Comparison of ENCODE assay signal across 15 cellular contexts in genomic region chr16:75296606-75297005, GRCh38. TPM values are rescaled to one million over a fixed set of nuclear protein-coding genes. Genes with fewer than 3 reads are reported as not detected.
DNase-seq lines count a peak whose midpoint lies in the region; ATAC-seq and TF ChIP-seq lines count a peak whose summit lies in the region.
"Had no signal": no experiment of that assay in that cellular context is flagged by ENCODE, and none has a peak within 500 bp of the region (broad histone marks: within the 10 kb centered on the region; RNA-seq: fewer than 3 reads in every experiment).

No MANE protein-coding gene starts in this region.

- no peaks in the 10 kb centered on the region for H3K9me3 Mint-ChIP-seq in activated T-cell treated with anti-CD3 and anti-CD28 coated beads, Interleukin-2, amount 50 U/mL, for 72 hours
- H3K9me3 Mint-ChIP-seq: activated T-helper 1 cell treated with anti-CD3 and anti-CD28 coated beads, Interleukin-12 subunit alpha, Interleukin-12 subunit beta, Interleukin-2, Interleukin-4 antibody, amounts not matched to agents 30 ng/mL and 10 ng/mL and 1 ng/mL, durations not matched to agents 14 hours and 24 hours and 36 hours had no signal

- no peak overlapping the region for H3K4me2 ChIP-seq in fibroblast of lung (ENCODE audit: extremely low read depth, insufficient read depth, low read length)
- H3K4me2 ChIP-seq: BLaER1 had no signal

- H2AFZ ChIP-seq in fibroblast of lung (ENCODE audit: low read length): no peak overlapping the region

- H3K27ac ChIP-seq in fibroblast of lung (ENCODE audit: insufficient read depth, low read length): no peak overlapping the region
- H3K27ac ChIP-seq: ascending aorta, BLaER1 had no signal

- H3K4me3 ChIP-seq in fibroblast of lung (replicated peaks in 1 of 4; ENCODE audit: control extremely low read depth in 1 of 4, insufficient read depth in 1 of 4, low read depth in 3 of 4, low read length in 4 of 4): no peak overlapping the region
- H3K4me3 ChIP-seq: ascending aorta, BLaER1, HAP-1 had no signal

- H3K36me3 Mint-ChIP-seq in activated T-cell treated with anti-CD3 and anti-CD28 coated beads, Interleukin-2, amount 50 U/mL, for 72 hours (ENCODE audit: insufficient read depth in 2 of 2): peaks cover 11 to 21% of the 10 kb centered on the region in 2 donors

- no peak overlapping the region for H3K9ac ChIP-seq in fibroblast of lung (ENCODE audit: insufficient read depth, low read length)
- H3K9ac ChIP-seq: BLaER1 had no signal

- H3K4me3 Mint-ChIP-seq in activated T-cell treated with anti-CD3 and anti-CD28 coated beads, Interleukin-2, amount 50 U/mL, for 72 hours: no peak overlapping the region
- H3K4me3 Mint-ChIP-seq: activated T-helper 1 cell treated with anti-CD3 and anti-CD28 coated beads, Interleukin-12 subunit alpha, Interleukin-12 subunit beta, Interleukin-2, Interleukin-4 antibody, amounts not matched to agents 30 ng/mL and 10 ng/mL and 1 ng/mL, durations not matched to agents 14 hours and 24 hours and 36 hours had no signal

- no peak for ATAC-seq in GM21515 (IDR thresholded peaks at IDR 0.05; ENCODE audit: unreplicated experiment)
- ATAC-seq in activated T-cell treated with anti-CD3 and anti-CD28 coated beads, Interleukin-2, amount 50 U/mL, for 72 hours (replicated peaks in 1 of 2): no peak

- peaks cover 9% of the 10 kb centered on the region for H3K36me3 ChIP-seq in fibroblast of lung (ENCODE audit: control insufficient read depth, insufficient read depth, low read length)

- peaks cover 4% of the 10 kb centered on the region for H3K4me1 ChIP-seq in fibroblast of lung (ENCODE audit: control insufficient read depth, extremely low read depth, insufficient read depth, low read length)
- H3K4me1 ChIP-seq: ascending aorta, BLaER1, HAP-1 had no signal

- H3K9me3 ChIP-seq in fibroblast of lung (ENCODE audit: control insufficient read depth, insufficient read depth, low read depth, low read length): no peaks in the 10 kb centered on the region
- H3K9me3 ChIP-seq: ascending aorta, BLaER1, HAP-1 had no signal

- H3K27me3 ChIP-seq in fibroblast of lung (ENCODE audit: control insufficient read depth, insufficient read depth, low read length): no peaks in the 10 kb centered on the region
- H3K27me3 ChIP-seq: ascending aorta, BLaER1 had no signal

- no peaks in the 10 kb centered on the region for H3K4me1 Mint-ChIP-seq in activated T-cell treated with anti-CD3 and anti-CD28 coated beads, Interleukin-2, amount 50 U/mL, for 72 hours (ENCODE audit: low read depth)

- DNase-seq in DMS79 treated with DMSO at 0.1 percent for 48 hours (lab: John Stamatoyannopoulos, UW): peak; percentile 2
- DNase-seq in RPMI7951 (ENCODE audit: low read depth): peak; percentile 61
- peak; percentile 54 to 67 for DNase-seq in fibroblast of lung (ENCODE audit: low read depth in 2 of 2)
- DNase-seq in myocyte (ENCODE audit: low read depth): peak; percentile 86
- DNase-seq in SK-N-DZ (ENCODE audit: low spot score): no peak
- no peak for DNase-seq in NCI-H128 (lab: John Stamatoyannopoulos, UW; ENCODE audit: unreplicated experiment)
- no peak for DNase-seq in activated T-cell treated with anti-CD3 and anti-CD28 coated beads, Interleukin-2, amount 50 U/mL, for 72 hours
- DNase-seq: NCI-H1417 treated with DMSO at 0.1 percent for 48 hours, retina, SW 1271 had no signal

- H3K27ac Mint-ChIP-seq in activated T-cell treated with anti-CD3 and anti-CD28 coated beads, Interleukin-2, amount 50 U/mL, for 72 hours: no peak overlapping the region
- H3K27ac Mint-ChIP-seq: activated T-helper 1 cell treated with anti-CD3 and anti-CD28 coated beads, Interleukin-12 subunit alpha, Interleukin-12 subunit beta, Interleukin-2, Interleukin-4 antibody, amounts not matched to agents 30 ng/mL and 10 ng/mL and 1 ng/mL, durations not matched to agents 14 hours and 24 hours and 36 hours had no signal

- no peak for TF ChIP-seq CTCF in fibroblast of lung (conservative IDR thresholded peaks at IDR 0.05 in 1 of 2, IDR thresholded peaks at IDR 0.05 in 1 of 2; ENCODE audit: low read depth in 1 of 2, low read length in 2 of 2)

- H4K20me1 ChIP-seq in fibroblast of lung (ENCODE audit: control insufficient read depth, extremely low read depth, insufficient read depth, low read length): no peaks in the 10 kb centered on the region

- no peaks in the 10 kb centered on the region for H3K27me3 Mint-ChIP-seq in activated T-cell treated with anti-CD3 and anti-CD28 coated beads, Interleukin-2, amount 50 U/mL, for 72 hours (ENCODE audit: low read depth)

- no peaks in the 10 kb centered on the region for H3K79me2 ChIP-seq in fibroblast of lung (ENCODE audit: control insufficient read depth, insufficient read depth, low read length)

RNA-seq across cellular contexts. Expression of gene BCAR1, which starts 45.2 kb away (rescaled TPM):
- total RNA-seq in RPMI7951 (2014; rRNA removed; shearing (Covaris generic)): 19.7 and 20.3 TPM in 2 replicates
- total RNA-seq in fibroblast of lung: 26.5 and 36.8 TPM in 2 replicates
- polyA plus RNA-seq in fibroblast of lung: 32.8 and 66.5 TPM in 2 replicates
- 68.9 and 146 TPM in 2 replicates for polyA plus RNA-seq in fibroblast of lung (2012)
- 37.6 and 115 TPM in 2 replicates for polyA minus RNA-seq in fibroblast of lung (ENCODE audit: low replicate concordance)
- total RNA-seq in myocyte: 104 and 128 TPM in 2 replicates
- polyA plus RNA-seq in myocyte (2012): 81.2 TPM
- polyA plus RNA-seq in SK-N-DZ (2014; cell fraction: cytosol; rRNA removed): 38.2 and 42.1 TPM in 2 replicates
- polyA plus RNA-seq in SK-N-DZ (2014; cell fraction: nucleus; rRNA removed): 33.6 and 40.5 TPM in 2 replicates
- total RNA-seq in activated T-cell treated with anti-CD3 and anti-CD28 coated beads, Interleukin-2, amount 50 U/mL, for 72 hours: 1 to 10 TPM; 1.2 to 1.5 TPM

Comparison
In these comparisons a context has a peak if more than half of its experiments do, and no peak if none do; other contexts are left out.
1. DNase-seq: peak in DMS79 treated with DMSO at 0.1 percent for 48 hours (single experiment), RPMI7951 (single experiment), fibroblast of lung (2 of 2) and myocyte (single experiment); none in SK-N-DZ (single experiment), NCI-H128 (single experiment) and activated T-cell treated with anti-CD3 and anti-CD28 coated beads, Interleukin-2, amount 50 U/mL, for 72 hours (0 of 2).